8 cellular contexts compared by ENCODE assay signal in the genomic region with DNA sequence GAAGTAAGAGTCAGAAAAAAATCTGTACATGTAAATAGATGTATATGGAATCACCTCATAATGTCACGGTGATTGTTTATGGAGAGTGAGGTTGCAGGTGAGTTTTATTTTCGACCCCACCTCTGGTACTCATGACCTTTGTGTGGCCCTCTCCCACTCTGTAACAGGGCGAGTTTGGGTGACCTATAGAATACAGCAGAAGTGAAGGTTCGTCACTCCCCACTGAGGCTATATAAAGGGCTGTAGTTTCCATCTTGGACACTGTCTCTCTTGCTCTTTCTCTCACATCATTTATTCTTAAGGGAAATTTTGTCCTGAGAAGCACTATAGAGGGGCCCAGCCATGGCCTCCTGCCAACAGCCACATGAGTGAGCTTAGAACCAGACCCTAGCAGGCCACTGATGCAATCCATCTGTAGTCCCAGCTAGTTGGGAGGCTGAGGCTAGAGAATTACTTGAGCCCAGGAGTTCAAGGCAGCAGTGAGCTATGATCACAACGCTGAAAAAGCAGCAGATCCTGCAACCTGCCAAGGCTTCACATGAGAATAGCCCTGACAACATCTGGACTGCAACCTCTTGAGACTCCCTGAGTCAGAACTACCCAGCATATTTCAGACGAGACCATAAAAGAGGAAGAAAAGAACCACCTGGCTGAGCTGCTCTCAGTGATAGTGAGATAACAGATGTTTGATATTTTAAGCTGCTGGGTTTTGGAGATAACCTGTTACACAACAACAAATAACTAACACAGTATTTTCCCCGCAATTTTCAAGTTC.
A peak's percentile ranks its signal among the peaks of the same experiment; 100 is the strongest.
DNase-seq lines count a peak whose midpoint lies in the region; ATAC-seq and TF ChIP-seq lines count a peak whose summit lies in the region.

No MANE protein-coding gene starts in this region.

- H3K36me3 Mint-ChIP-seq in WTC11 (no peaks in the 10 kb centered on the region), T-cell (no peaks in the 10 kb centered on the region)

- H3K27me3 ChIP-seq in DND-41 (ENCODE audit: insufficient read depth, low read length, poor library complexity): no peaks in the 10 kb centered on the region

- peaks cover 39% of the 10 kb centered on the region for H3K4me1 Mint-ChIP-seq in WTC11
- H3K4me1 Mint-ChIP-seq in T-cell: peaks cover 13 to 24% (median 13%) of the 10 kb centered on the region in 3 donors

- no peak overlapping the region for H2AFZ ChIP-seq in DND-41 (ENCODE audit: low read depth, low read length)

- ATAC-seq in DND-41 (ENCODE audit: insufficient read depth, low read depth) (0 out of 3 replicates have a peak, but pooled peaks have one; percentile 9), GM19438 (IDR thresholded peaks at IDR 0.05; ENCODE audit: low read depth, unreplicated experiment) (peak; percentile 50), HG03159 (IDR thresholded peaks at IDR 0.05; ENCODE audit: unreplicated experiment) (peak; percentile 65), WTC11 (no peak), T-cell (replicated peaks in 1 of 4) (no peak)

- DNase-seq in DND-41 (peak; percentile 27), WTC11 (ENCODE audit: low spot score) (no peak), NCI-H1436 (lab: John Stamatoyannopoulos, UW) (no peak), NCI-H526 treated with DMSO at 0.1 percent for 48 hours (lab: John Stamatoyannopoulos, UW) (no peak), glomerular visceral epithelial cell (ENCODE audit: extremely low spot score) (no peak), T-cell (no peak)

- H3K4me1 ChIP-seq in DND-41 (ENCODE audit: insufficient read depth, low read length): peaks cover 21% of the 10 kb centered on the region

- H3K27ac ChIP-seq in DND-41 (ENCODE audit: low read length): no peak overlapping the region

- no peak overlapping the region for H3K9ac ChIP-seq in DND-41 (ENCODE audit: low read depth, low read length)

- H3K79me2 ChIP-seq in DND-41 (ENCODE audit: insufficient read depth, low read length): peaks cover 8% of the 10 kb centered on the region

- H3K27ac Mint-ChIP-seq in WTC11 (no peak overlapping the region), T-cell (no peak overlapping the region)

- POLR2A ChIA-PET in WTC11 (lab: Charles Lee): interaction anchor here (0.6 kb wide), 1 partner anchor 272 kb away, joined by 3 read pairs; no protein-coding TSS in a partner anchor
- POLR2A ChIA-PET in T-cell (lab: Charles Lee): interaction anchor here in 1 of 2 donors (0.6 kb wide), 1 partner anchor 254 kb away, joined by 3 read pairs; no protein-coding TSS in a partner anchor

- H3K4me3 ChIP-seq in DND-41 (ENCODE audit: low read depth in 1 of 2, low read length in 2 of 2): no peak overlapping the region

- no peaks in the 10 kb centered on the region for H3K9me3 ChIP-seq in DND-41 (ENCODE audit: insufficient read depth, low read length, severe bottlenecking)

- TF ChIP-seq CTCF in DND-41 (IDR thresholded peaks at IDR 0.05; ENCODE audit: borderline replicate concordance, extremely low read depth, low read length, poor library complexity, severe bottlenecking) (no peak), WTC11 (IDR thresholded peaks at IDR 0.05) (no peak)

- peaks cover 15% of the 10 kb centered on the region for H3K27me3 Mint-ChIP-seq in WTC11 (ENCODE audit: low read depth)
- H3K27me3 Mint-ChIP-seq in T-cell: no peaks in the 10 kb centered on the region

- H3K9me3 Mint-ChIP-seq in WTC11: no peaks in the 10 kb centered on the region
- no peaks in the 10 kb centered on the region for H3K9me3 Mint-ChIP-seq in T-cell

- H3K4me3 Mint-ChIP-seq in WTC11 (no peak overlapping the region), T-cell (no peak overlapping the region)

- no peak overlapping the region for H3K4me2 ChIP-seq in DND-41 (ENCODE audit: insufficient read depth, low read length)

- no peaks in the 10 kb centered on the region for H4K20me1 ChIP-seq in DND-41 (ENCODE audit: insufficient read depth, low read length)

- CTCF ChIA-PET in WTC11 (lab: Charles Lee): interaction anchor here (1.1 to 3.0 kb wide), 5 partner anchors 8 to 125 kb away, joined by 3 to 18 read pairs (median 4); no protein-coding TSS in a partner anchor
- CTCF ChIA-PET in T-cell (lab: Charles Lee): interaction anchor here (0.5 to 1.2 kb wide), 3 partner anchors 46 to 244 kb away, joined by 3 to 5 read pairs (median 3); no protein-coding TSS in a partner anchor

- H3K36me3 ChIP-seq in DND-41 (ENCODE audit: insufficient read depth, low read length): no peaks in the 10 kb centered on the region

TF ChIP-seq in WTC11, 78 proteins besides CTCF, POLR2A, EP300 and RAD21:
- TF ChIP-seq NR2C2 (CRISPR knock-in tag; IDR thresholded peaks at IDR 0.05) (no peak), GABPB1 (CRISPR knock-in tag; IDR thresholded peaks at IDR 0.05) (peak; percentile 39; the same call in 1 of the 2 replicates)
TF ChIP-seq in WTC11: peak in this region for 1.

Comparison
In these comparisons a context has a peak if more than half of its experiments do, and no peak if none do; other contexts are left out.
1. ATAC-seq: peak in DND-41 (single experiment), GM19438 (single experiment) and HG03159 (single experiment); none in WTC11 (single experiment) and T-cell (0 of 4).